ENCODE assay signal across 1 cellular context in the genomic region with DNA sequence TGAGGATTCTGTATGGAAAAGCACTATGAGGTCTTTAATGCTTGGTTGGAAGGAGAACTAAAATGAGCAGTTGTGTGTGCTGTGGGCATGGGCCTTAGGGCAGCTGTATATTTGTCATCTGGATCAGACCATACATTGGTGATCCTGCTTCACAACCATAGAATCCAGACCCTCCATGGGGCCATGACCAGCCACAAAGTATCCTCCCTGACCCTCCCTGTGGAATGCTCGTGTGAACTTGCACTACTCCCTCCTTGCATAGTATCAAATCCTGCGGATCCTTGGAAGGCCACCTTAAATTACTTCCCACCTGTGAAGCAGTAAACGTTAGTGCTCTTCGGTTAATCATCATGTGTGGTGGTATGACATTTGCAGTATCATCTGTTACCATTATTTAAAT.
TF ChIP-seq lines count a peak whose summit lies in the region.

No MANE protein-coding gene starts in this region.

TF ChIP-seq in GM23338, 12 proteins besides CTCF, POLR2A, EP300 and RAD21 (continued from another document):
- TF ChIP-seq STAT1 (IDR thresholded peaks at IDR 0.05; ENCODE audit: unreplicated experiment), result no peak
- TF ChIP-seq CREB1 (CRISPR knock-in tag; IDR thresholded peaks at IDR 0.05; ENCODE audit: low read depth), result no peak
